ENCODE assay signal across 23 cellular contexts in the genomic region with DNA sequence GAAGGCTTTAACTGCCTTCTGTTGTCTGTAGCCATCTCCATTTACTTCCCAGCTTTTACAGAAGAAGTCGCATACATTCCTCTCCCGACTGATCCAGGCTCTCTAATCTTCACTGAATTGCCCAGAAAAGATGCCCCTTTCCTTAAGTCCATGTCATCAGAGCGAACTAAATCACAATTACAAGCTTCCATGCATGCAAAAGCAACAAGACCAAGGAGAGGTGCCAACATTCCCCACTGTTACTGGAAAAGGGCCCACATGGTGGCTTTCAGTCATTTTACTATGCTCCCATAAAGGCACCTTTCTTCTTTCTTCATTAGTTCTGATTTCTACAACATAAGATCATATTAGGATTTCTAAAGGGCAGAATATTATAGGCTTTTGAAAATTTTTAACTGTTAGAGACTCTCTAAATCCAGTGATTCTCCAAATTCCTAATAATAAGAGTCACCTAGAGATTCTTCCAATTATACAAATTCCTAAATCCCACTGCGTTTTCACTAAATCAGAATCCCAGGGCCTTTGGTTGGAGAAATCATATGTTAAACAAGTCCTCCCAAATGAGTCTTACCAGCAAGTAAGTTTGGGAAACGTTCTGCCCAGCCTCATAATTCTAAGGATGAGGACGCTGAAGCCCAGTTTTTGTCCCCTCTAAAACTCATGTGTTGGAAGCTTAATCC. TPM values are rescaled to one million over a fixed set of nuclear protein-coding genes. Genes with fewer than 3 reads are reported as not detected.
DNase-seq lines count a peak whose midpoint lies in the region; ATAC-seq and TF ChIP-seq lines count a peak whose summit lies in the region.
"Had no signal": no experiment of that assay in that cellular context is flagged by ENCODE, and none has a peak within 500 bp of the region (broad histone marks: within the 10 kb centered on the region; RNA-seq: fewer than 3 reads in every experiment).

No MANE protein-coding gene starts in this region.

- H2AFZ ChIP-seq in GM23248 (no peak overlapping the region), PC-9 (no peak overlapping the region)

- no peaks in the 10 kb centered on the region for H3K9me3 ChIP-seq in GM23248 (ENCODE audit: low read depth)
- no peaks in the 10 kb centered on the region for H3K9me3 ChIP-seq in psoas muscle
- H3K9me3 ChIP-seq in PC-9 (ENCODE audit: insufficient read depth, low read depth): no peaks in the 10 kb centered on the region
- H3K9me3 ChIP-seq: SJSA1 had no signal

- no peak for ATAC-seq in psoas muscle
- ATAC-seq in HG03432 (IDR thresholded peaks at IDR 0.05; ENCODE audit: unreplicated experiment): no peak

- no peaks in the 10 kb centered on the region for H4K20me1 ChIP-seq in GM23248 (ENCODE audit: insufficient read depth)
- H4K20me1 ChIP-seq in PC-9 (ENCODE audit: insufficient read depth): no peaks in the 10 kb centered on the region
- H4K20me1 ChIP-seq: BLaER1 treated with 17β-estradiol and CSF1 and Interleukin-3, amounts not matched to agents 10 nM and 100 nM had no signal

- no peaks in the 10 kb centered on the region for H3K36me3 ChIP-seq in GM23248 (ENCODE audit: low read depth)
- no peaks in the 10 kb centered on the region for H3K36me3 ChIP-seq in psoas muscle (ENCODE audit: insufficient read depth in 1 of 2, low read depth in 1 of 2)
- H3K36me3 ChIP-seq in PC-9 (ENCODE audit: low read depth): no peaks in the 10 kb centered on the region
- H3K36me3 ChIP-seq: BLaER1 treated with 17β-estradiol and CSF1 and Interleukin-3, amounts not matched to agents 10 nM and 100 nM; SJSA1 had no signal

- H3K27ac Mint-ChIP-seq in activated T-cell treated with anti-CD3 and anti-CD28 coated beads, Interleukin-2, amount 50 U/mL, for 24 hours: peak overlapping the region; percentile 94
- H3K27ac Mint-ChIP-seq: CD4-positive, alpha-beta T cell had no signal

- intact Hi-C loops in psoas muscle (cut with DNase I) (no loop called here), PC-9 (cut with micrococcal nuclease; ENCODE audit: unreplicated experiment) (no loop called here)

- no peak for TF ChIP-seq CTCF in psoas muscle (IDR thresholded peaks at IDR 0.05)
- no peak for TF ChIP-seq CTCF in PC-9 (conservative IDR thresholded peaks at IDR 0.05)

- H3K27me3 Mint-ChIP-seq in activated T-cell treated with anti-CD3 and anti-CD28 coated beads, Interleukin-2, amount 50 U/mL, for 24 hours: no peaks in the 10 kb centered on the region
- H3K27me3 Mint-ChIP-seq: CD4-positive, alpha-beta T cell had no signal

- BruUV-seq in PC-9 (replicated peaks; lab: Mats Ljungman, UMichigan): no TSS peak

- peaks cover 14% of the 10 kb centered on the region for H3F3A ChIP-seq in GM23248 (ENCODE audit: insufficient read depth)
- H3F3A ChIP-seq in PC-9 (ENCODE audit: insufficient read depth, low read depth): no peaks in the 10 kb centered on the region

- H3K27me3 ChIP-seq in GM23248 (replicated peaks; ENCODE audit: insufficient read depth): no peaks in the 10 kb centered on the region
- no peaks in the 10 kb centered on the region for H3K27me3 ChIP-seq in psoas muscle (ENCODE audit: insufficient read depth in 3 of 3, low read length in 2 of 3)
- H3K27me3 ChIP-seq in PC-9 (ENCODE audit: insufficient read depth, low read depth): peaks cover 11% of the 10 kb centered on the region; the same call in 1 of the 2 replicates
- H3K27me3 ChIP-seq: BLaER1 treated with 17β-estradiol and CSF1 and Interleukin-3, amounts not matched to agents 10 nM and 100 nM; SJSA1 had no signal

- H3K79me2 ChIP-seq in GM23248 (ENCODE audit: insufficient read depth): no peaks in the 10 kb centered on the region
- no peaks in the 10 kb centered on the region for H3K79me2 ChIP-seq in PC-9 (ENCODE audit: low read depth)

- in situ Hi-C loops in GM23248 (cut with MboI): no loop called here

- no peak overlapping the region for H3K4me2 ChIP-seq in GM23248 (ENCODE audit: unreplicated experiment)
- H3K4me2 ChIP-seq in PC-9: no peak overlapping the region
- H3K4me2 ChIP-seq: BLaER1 treated with 17β-estradiol and CSF1 and Interleukin-3, amounts not matched to agents 10 nM and 100 nM had no signal

- H3K9ac ChIP-seq in GM23248: no peak overlapping the region
- H3K9ac ChIP-seq: BLaER1 treated with 17β-estradiol and CSF1 and Interleukin-3, amounts not matched to agents 10 nM and 100 nM had no signal

- H3K4me1 ChIP-seq in GM23248 (ENCODE audit: insufficient read depth) (peaks cover 19% of the 10 kb centered on the region), psoas muscle (no peaks in the 10 kb centered on the region), PC-9 (replicated peaks; ENCODE audit: insufficient read depth) (no peaks in the 10 kb centered on the region)
- H3K4me1 ChIP-seq: SJSA1 had no signal

- H3K9me2 ChIP-seq in GM23248 (ENCODE audit: insufficient read depth): no peaks in the 10 kb centered on the region
- no peaks in the 10 kb centered on the region for H3K9me2 ChIP-seq in PC-9 (ENCODE audit: insufficient read depth)

- no peak overlapping the region for H3K4me3 ChIP-seq in GM23248
- H3K4me3 ChIP-seq in psoas muscle: no peak overlapping the region
- H3K4me3 ChIP-seq in PC-9: no peak overlapping the region
- H3K4me3 ChIP-seq: BLaER1 treated with 17β-estradiol and CSF1 and Interleukin-3, amounts not matched to agents 10 nM and 100 nM; SJSA1 had no signal

- WGBS in GM23248 (ENCODE audit: low coverage in 1 of 2, low lambda C conversion rate in 2 of 2, missing lambda C conversion rate in 2 of 2), 2 experiments: 79 to 80% methylated on average over 6 of the region's 6 CpGs
- 58 to 65% (median 62%) methylated on average over 6 of the region's 6 CpGs for WGBS in psoas muscle, 3 donors

- H3K4me3 Mint-ChIP-seq in activated T-cell treated with anti-CD3 and anti-CD28 coated beads, Interleukin-2, amount 50 U/mL, for 24 hours: no peak overlapping the region
- H3K4me3 Mint-ChIP-seq: CD4-positive, alpha-beta T cell had no signal

- H3K9me3 Mint-ChIP-seq in activated T-cell treated with anti-CD3 and anti-CD28 coated beads, Interleukin-2, amount 50 U/mL, for 24 hours: no peaks in the 10 kb centered on the region
- H3K9me3 Mint-ChIP-seq: CD4-positive, alpha-beta T cell had no signal

- CTCF ChIA-PET in PC-9 (lab: Charles Lee): no interaction called here

- H3K4me1 Mint-ChIP-seq in activated T-cell treated with anti-CD3 and anti-CD28 coated beads, Interleukin-2, amount 50 U/mL, for 24 hours (ENCODE audit: low read depth): peaks cover 19% of the 10 kb centered on the region

- no peak for DNase-seq in activated T-cell treated with anti-CD3 and anti-CD28 coated beads, Interleukin-2, amount 50 U/mL, for 24 hours
- no peak for DNase-seq in activated T-cell treated with anti-CD3 and anti-CD28 coated beads, Interleukin-2, amount 50 U/mL, for 48 hours
- DNase-seq in GM23248 (peak; percentile 43), astrocyte of the hippocampus (ENCODE audit: low read depth, low spot score) (peak; percentile 63), islet precursor cell (peak; percentile 4), psoas muscle (no peak), PC-9 (no peak)
- DNase-seq: 8988T; ACHN; AML-193; CD4-positive, alpha-beta T cell; H7; NCI-H1092 treated with DMSO at 0.1 percent for 48 hours; NCI-H1436 treated with DMSO at 0.1 percent for 48 hours; NCI-H187 treated with DMSO at 0.1 percent for 48 hours; NCI-H524; NCI-H748 treated with DMSO at 0.1 percent for 48 hours; NK-92 treated with Interleukin-12 subunit alpha and Interleukin-12 subunit beta, amount 100 ng/mL, for 24 hours; Right ventricle myocardium superior; RPMI8226 had no signal

- peak overlapping the region; percentile 26 for H3K27ac ChIP-seq in GM23248
- H3K27ac ChIP-seq in psoas muscle: no peak overlapping the region
- H3K27ac ChIP-seq in PC-9: no peak overlapping the region
- H3K27ac ChIP-seq: BLaER1 treated with 17β-estradiol and CSF1 and Interleukin-3, amounts not matched to agents 10 nM and 100 nM; SJSA1 had no signal

- POLR2A ChIA-PET in PC-9 (lab: Charles Lee; ENCODE audit: unreplicated experiment): no interaction called here

- H3K36me3 Mint-ChIP-seq in activated T-cell treated with anti-CD3 and anti-CD28 coated beads, Interleukin-2, amount 50 U/mL, for 24 hours (ENCODE audit: low read depth): no peaks in the 10 kb centered on the region

RNA-seq across cellular contexts. Expression of gene ZFR, which starts 17.0 kb away (rescaled TPM):
- total RNA-seq in GM23248 (2014; rRNA removed; shearing (Covaris generic)): 110 and 124 TPM in 2 replicates
- polyA plus RNA-seq in GM23248 (2016; fragmentation: Nextera tagmentation; extraction: Ambion mirVana): 103 and 110 TPM in 2 replicates
- total RNA-seq in psoas muscle: 10 to 100 TPM; 53.1 to 73.5 (median 68.8) TPM
- 10 to 100 TPM; 31.7 to 76.5 (median 38.7) TPM for polyA plus RNA-seq in psoas muscle
- 51.8 and 69.2 TPM in 2 replicates for total RNA-seq in PC-9 (2021)

Comparison
In these comparisons a context has a peak if more than half of its experiments do, and no peak if none do; other contexts are left out.
1. DNase-seq: peak in GM23248 (single experiment), astrocyte of the hippocampus (single experiment) and islet precursor cell (single experiment); none in activated T-cell treated with anti-CD3 and anti-CD28 coated beads, Interleukin-2, amount 50 U/mL, for 24 hours (single experiment), activated T-cell treated with anti-CD3 and anti-CD28 coated beads, Interleukin-2, amount 50 U/mL, for 48 hours (0 of 2), psoas muscle (0 of 2) and PC-9 (0 of 2).